Comparison of ENCODE assay signal across 8 cellular contexts in the genomic region with DNA sequence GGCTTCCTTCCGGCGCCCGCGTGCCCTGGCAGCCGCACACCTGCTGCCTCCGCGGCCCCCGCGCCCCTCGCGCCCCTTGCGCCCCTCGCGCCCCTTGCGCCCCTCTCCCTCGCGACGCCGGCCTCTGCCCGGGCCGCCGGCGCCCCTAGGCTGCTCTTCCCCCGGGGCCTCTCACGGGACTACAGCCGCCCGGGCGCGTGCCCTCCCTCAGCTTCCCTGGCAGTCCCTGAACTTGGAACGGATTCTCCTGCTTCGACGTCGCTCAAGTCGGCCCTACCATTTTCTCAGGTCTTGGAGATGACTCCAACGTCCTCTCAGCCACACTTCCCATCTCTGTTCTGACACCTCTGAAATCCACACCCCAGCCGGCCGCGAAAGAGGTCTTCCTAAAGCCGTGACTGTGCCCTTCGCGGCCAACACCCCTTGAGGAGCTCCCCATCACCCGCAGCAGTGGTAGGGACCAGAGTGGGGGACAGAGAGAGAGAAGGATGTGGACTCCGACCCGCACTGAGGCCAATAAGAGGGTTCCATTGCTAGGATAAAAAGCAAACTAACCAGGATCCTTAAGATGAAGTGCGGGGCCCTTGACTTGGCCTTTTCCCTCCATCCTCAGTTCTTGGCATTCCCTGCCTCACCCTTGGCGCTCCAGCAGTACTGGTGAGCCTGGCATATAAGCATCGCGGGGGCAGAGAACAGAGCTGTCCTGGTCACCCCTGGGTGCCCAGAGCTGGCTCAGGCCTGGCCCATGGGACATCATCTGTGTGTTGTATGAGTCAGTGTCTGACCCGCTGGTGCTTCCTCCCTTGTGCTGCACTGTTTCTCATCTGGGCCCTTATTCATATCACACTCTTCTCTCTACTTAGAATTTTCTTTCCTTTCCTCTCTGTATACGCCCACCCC. TPM values are rescaled to one million over a fixed set of nuclear protein-coding genes. Genes with fewer than 3 reads are reported as not detected.
DNase-seq lines count a peak whose midpoint lies in the region; ATAC-seq and TF ChIP-seq lines count a peak whose summit lies in the region.

No MANE protein-coding gene starts in this region.

- peak overlapping the region; percentile 75 for H3K4me3 Mint-ChIP-seq in activated CD4-positive, alpha-beta T cell treated with anti-CD3 and anti-CD28 coated beads, Interleukin-2, amount 10 ng/mL, durations not matched to agents 7 days and 5 days

- DNase-seq in activated CD4-positive, alpha-beta T cell treated with anti-CD3 and anti-CD28 coated beads, Interleukin-2, amount 10 ng/mL, durations not matched to agents 7 days and 5 days: no peak
- no peak for DNase-seq in activated CD4-positive, alpha-beta T cell treated with anti-CD3 and anti-CD28 coated beads for 4 hours
- DNase-seq in SK-N-MC (ENCODE audit: low read depth, low spot score) (no peak), fibroblast of the aortic adventitia (ENCODE audit: low read depth) (no peak), NCI-H446 (lab: John Stamatoyannopoulos, UW) (no peak), AML-193 (lab: John Stamatoyannopoulos, UW) (no peak)

- H3K36me3 ChIP-seq in SK-N-MC (ENCODE audit: insufficient read depth, low read length): no peaks in the 10 kb centered on the region
- no peaks in the 10 kb centered on the region for H3K36me3 ChIP-seq in rectal smooth muscle tissue (ENCODE audit: control insufficient read depth, insufficient read depth, low read length)

- H3K27me3 ChIP-seq in rectal smooth muscle tissue (ENCODE audit: control insufficient read depth, insufficient read depth, low read length): no peaks in the 10 kb centered on the region

- peaks cover 42% of the 10 kb centered on the region for H3K27me3 Mint-ChIP-seq in activated CD4-positive, alpha-beta T cell treated with anti-CD3 and anti-CD28 coated beads, Interleukin-2, amount 10 ng/mL, durations not matched to agents 7 days and 5 days

- H3K27ac Mint-ChIP-seq in activated CD4-positive, alpha-beta T cell treated with anti-CD3 and anti-CD28 coated beads, Interleukin-2, amount 10 ng/mL, durations not matched to agents 7 days and 5 days: no peak overlapping the region

- no peak overlapping the region for H3K27ac ChIP-seq in SK-N-MC
- no peak overlapping the region for H3K27ac ChIP-seq in rectal smooth muscle tissue (ENCODE audit: low read depth, low read length)

- peak overlapping the region; percentile 75 for H3K9ac ChIP-seq in SK-N-MC (ENCODE audit: insufficient read length)
- H3K9ac ChIP-seq in rectal smooth muscle tissue (ENCODE audit: low read length): no peak overlapping the region

- no peak for ATAC-seq in HG02981 (IDR thresholded peaks at IDR 0.05; ENCODE audit: unreplicated experiment)

- CTCF ChIA-PET in activated CD4-positive, alpha-beta T cell treated with anti-CD3 and anti-CD28 coated beads, Interleukin-2, amount 10 ng/mL, durations not matched to agents 7 days and 5 days (lab: Charles Lee): interaction anchor here (1.1 to 2.2 kb wide), 4 partner anchors 8 to 19 kb away, joined by 3 to 6 read pairs (median 6); no protein-coding TSS in a partner anchor

- TF ChIP-seq CTCF in fibroblast of the aortic adventitia (IDR thresholded peaks at IDR 0.05; ENCODE audit: insufficient read depth, low read length): no peak

- H3K4me1 ChIP-seq in rectal smooth muscle tissue (ENCODE audit: control insufficient read depth, insufficient read depth, low read length): no peaks in the 10 kb centered on the region

- POLR2A ChIA-PET in activated CD4-positive, alpha-beta T cell treated with anti-CD3 and anti-CD28 coated beads, Interleukin-2, amount 10 ng/mL, durations not matched to agents 7 days and 5 days (lab: Charles Lee): no interaction called here

- H3K4me3 ChIP-seq in SK-N-MC (peak overlapping the region; percentile 87), fibroblast of the aortic adventitia (ENCODE audit: low read depth, low read length) (peak overlapping the region; percentile 61), rectal smooth muscle tissue (ENCODE audit: low read length) (peak overlapping the region; percentile 80)

- H3K9me3 Mint-ChIP-seq in activated CD4-positive, alpha-beta T cell treated with anti-CD3 and anti-CD28 coated beads, Interleukin-2, amount 10 ng/mL, durations not matched to agents 7 days and 5 days: no peaks in the 10 kb centered on the region

- H3K36me3 Mint-ChIP-seq in activated CD4-positive, alpha-beta T cell treated with anti-CD3 and anti-CD28 coated beads, Interleukin-2, amount 10 ng/mL, durations not matched to agents 7 days and 5 days (ENCODE audit: low read depth): no peaks in the 10 kb centered on the region

- peaks cover 23% of the 10 kb centered on the region for H3K4me1 Mint-ChIP-seq in activated CD4-positive, alpha-beta T cell treated with anti-CD3 and anti-CD28 coated beads, Interleukin-2, amount 10 ng/mL, durations not matched to agents 7 days and 5 days

- H3K9me3 ChIP-seq in SK-N-MC (ENCODE audit: low read depth, low read length): no peaks in the 10 kb centered on the region

RNA-seq across cellular contexts. Expression of a gene that starts 38.6 kb away (rescaled TPM):
- total RNA-seq in activated CD4-positive, alpha-beta T cell treated with anti-CD3 and anti-CD28 coated beads, Interleukin-2, amount 10 ng/mL, durations not matched to agents 7 days and 5 days: 1 to 10 TPM; 1.6 to 2.0 TPM
- 1.1 and 2.5 TPM in 2 replicates for total RNA-seq in fibroblast of the aortic adventitia (ENCODE audit: low replicate concordance)
